ENCODE assay signal across 8 cellular contexts in the genomic region with DNA sequence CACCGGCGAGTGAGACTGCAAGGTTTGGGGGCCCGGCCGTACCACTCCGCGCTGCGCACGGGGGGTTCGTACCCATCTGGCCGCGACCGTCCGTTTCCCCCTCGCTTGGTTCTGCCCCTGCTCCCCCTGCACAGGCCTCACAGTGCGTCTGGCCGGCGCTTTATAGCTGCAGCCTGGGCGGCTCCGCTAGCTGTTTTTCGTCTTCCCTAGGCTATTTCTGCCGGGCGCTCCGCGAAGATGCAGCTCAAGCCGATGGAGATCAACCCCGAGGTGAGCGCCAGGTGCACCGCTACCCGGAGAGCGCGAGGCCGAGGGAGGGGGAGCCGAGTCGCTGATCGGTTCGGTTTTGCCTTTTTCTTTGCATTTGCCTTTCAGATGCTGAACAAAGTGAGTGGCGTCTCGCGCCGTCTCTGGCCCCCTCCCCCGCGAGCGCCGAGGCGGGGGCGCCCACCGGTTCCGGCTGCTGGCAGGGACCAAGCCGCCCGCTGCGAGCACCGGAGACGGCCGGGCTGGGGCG. TPM values are rescaled to one million over a fixed set of nuclear protein-coding genes. Genes with fewer than 3 reads are reported as not detected.
A peak's percentile ranks its signal among the peaks of the same experiment; 100 is the strongest.
DNase-seq lines count a peak whose midpoint lies in the region; ATAC-seq and TF ChIP-seq lines count a peak whose summit lies in the region.

A gene (plus strand): TSS at position 189 of the 517 bp plus-strand sequence. CDS start 49 bp downstream, at position 238.

- H3K27me3 ChIP-seq in esophagus muscularis mucosa, result peaks cover 0 to 28% (median 12%) of the 10 kb centered on the region in 4 donors
- peaks cover 82% of the 10 kb centered on the region for H3K27me3 ChIP-seq in transverse colon

- H3K9me3 ChIP-seq in esophagus muscularis mucosa, result no peaks in the 10 kb centered on the region
- H3K9me3 ChIP-seq in transverse colon, result no peaks in the 10 kb centered on the region

- H3K27ac ChIP-seq in VCaP (peak within 1 kb of the TSS; percentile 56; the same call in 1 of the 2 replicates), esophagus muscularis mucosa (replicated peaks in 1 of 4) (no peak within 1 kb of the TSS), transverse colon (no peak within 1 kb of the TSS)

- no peak for TF ChIP-seq POLR2A in esophagus muscularis mucosa (IDR thresholded peaks at IDR 0.05; ENCODE audit: low read depth)
- TF ChIP-seq POLR2A in transverse colon (IDR thresholded peaks at IDR 0.05), result no peak

- in situ Hi-C loops in transverse colon (cut with MboI; ENCODE audit: low pct_ligation_motif_present in 1 of 4, low pct_unique_long_range_greater_than_20kb in 1 of 4, low sequenced_read_pairs in 3 of 4), result no loop called here

- TF ChIP-seq CTCF in VCaP (conservative IDR thresholded peaks at IDR 0.05), result no peak
- TF ChIP-seq CTCF in esophagus muscularis mucosa (IDR thresholded peaks at IDR 0.05), result no peak
- TF ChIP-seq CTCF in transverse colon (IDR thresholded peaks at IDR 0.05), result no peak

- DNase-seq in DMS153 treated with DMSO at 0.1 percent for 48 hours (lab: John Stamatoyannopoulos, UW; ENCODE audit: unreplicated experiment) (peak; percentile 60), NCI-H1105 treated with DMSO at 0.1 percent for 48 hours (lab: John Stamatoyannopoulos, UW) (peak; percentile 86), esophagus muscularis mucosa (ENCODE audit: extremely low spot score) (no peak), midbrain (lab: John Stamatoyannopoulos, UW) (peak; percentile 58), transverse colon (peak; percentile 24), inferior parietal cortex (ENCODE audit: extremely low spot score) (no peak)

- ATAC-seq in GM21529 (IDR thresholded peaks at IDR 0.05; ENCODE audit: unreplicated experiment), result peak; percentile 21

- intact Hi-C loops in esophagus muscularis mucosa (cut with DNase I) (no loop called here), transverse colon (cut with DNase I; ENCODE audit: low total_unique reads) (no loop called here)

- H3K4me1 ChIP-seq in esophagus muscularis mucosa (peaks cover 18 to 22% (median 18%) of the 10 kb centered on the region in 4 donors), transverse colon (peaks cover 6 to 16% (median 15%) of the 10 kb centered on the region in 4 donors)

- H3K36me3 ChIP-seq in esophagus muscularis mucosa (no peaks in the 10 kb centered on the region), transverse colon (no peaks in the 10 kb centered on the region)

- H3K4me3 ChIP-seq in esophagus muscularis mucosa (peak within 1 kb of the TSS; percentile 51 to 66 (median 56)), transverse colon (peak within 1 kb of the TSS; percentile 2 to 52 (median 34))

- 4% methylated on average over 11 of the region's 55 CpGs for WGBS in esophagus muscularis mucosa
- 8% methylated on average over 35 of the region's 55 CpGs; no CpG with 5 or more reads in 1 of the 2 donors for WGBS in transverse colon (ENCODE audit: low coverage in 1 of 2), 2 donors

- no peak for TF ChIP-seq EP300 in esophagus muscularis mucosa (IDR thresholded peaks at IDR 0.05)
- no peak for TF ChIP-seq EP300 in transverse colon (IDR thresholded peaks at IDR 0.05; ENCODE audit: low read depth)

RNA-seq across cellular contexts. Expression of the gene that starts here (rescaled TPM):
- total RNA-seq in esophagus muscularis mucosa (100 to 1,000 TPM in 1 of 4 donors, 10 to 100 TPM in 3; 30.3 to 120 (median 40.8) TPM), transverse colon (100 to 1,000 TPM in 1 of 4 donors, 10 to 100 TPM in 3; 14.6 to 202 (median 35.6) TPM)

Comparison
In these comparisons a context has a peak if more than half of its experiments do, and no peak if none do; other contexts are left out.
1. DNase-seq: peak in DMS153 treated with DMSO at 0.1 percent for 48 hours (single experiment), NCI-H1105 treated with DMSO at 0.1 percent for 48 hours (single experiment), midbrain (single experiment) and transverse colon (single experiment); none in esophagus muscularis mucosa (single experiment) and inferior parietal cortex (single experiment).